ENCODE assay signal across 25 cellular contexts in the genomic region with DNA sequence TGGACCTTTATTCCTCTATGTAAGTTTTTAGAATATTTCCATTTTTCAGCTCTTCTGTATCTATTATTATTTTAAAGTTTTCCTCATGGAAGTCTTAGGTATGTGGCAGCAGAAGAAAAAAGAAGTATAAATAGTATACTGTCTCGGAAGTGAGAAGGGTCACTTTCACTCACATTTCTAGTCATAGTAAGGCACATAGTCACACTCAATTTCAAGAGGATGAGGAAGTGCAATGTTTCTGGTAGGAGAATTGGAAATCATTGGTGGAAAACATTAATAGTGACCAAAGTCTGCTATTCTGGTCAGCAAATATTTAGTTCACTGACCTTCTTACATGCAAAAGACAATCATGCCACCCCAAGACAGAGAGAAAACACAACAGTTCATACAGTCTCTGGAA. TPM values are rescaled to one million over a fixed set of nuclear protein-coding genes. Genes with fewer than 3 reads are reported as not detected.
DNase-seq lines count a peak whose midpoint lies in the region; FAIRE-seq and TF ChIP-seq lines count a peak whose summit lies in the region.
"Had no signal": no experiment of that assay in that cellular context is flagged by ENCODE, and none has a peak within 500 bp of the region (broad histone marks: within the 10 kb centered on the region; RNA-seq: fewer than 3 reads in every experiment).

No MANE protein-coding gene starts in this region.

- no peak overlapping the region for H2AK5ac ChIP-seq in trophoblast cell (ENCODE audit: low read length)
- H2AK5ac ChIP-seq in mesendoderm (ENCODE audit: low read length) = no peak overlapping the region

- H3K27me3 ChIP-seq in OCI-LY3 (ENCODE audit: low read depth, low read length) = peaks cover 32% of the 10 kb centered on the region
- H3K27me3 ChIP-seq in trophoblast cell (ENCODE audit: insufficient read depth, low read length) = no peaks in the 10 kb centered on the region
- no peaks in the 10 kb centered on the region for H3K27me3 ChIP-seq in mesendoderm (ENCODE audit: insufficient read depth, low read length, poor library complexity)
- H3K27me3 ChIP-seq: BE2C, BLaER1 had no signal

- H3K4me2 ChIP-seq in OCI-LY3 (ENCODE audit: low read length) (peak overlapping the region; percentile 30), trophoblast cell (ENCODE audit: low read length) (no peak overlapping the region), mesendoderm (ENCODE audit: low read length) (no peak overlapping the region)
- H3K4me2 ChIP-seq: BLaER1 had no signal

- H4K8ac ChIP-seq in trophoblast cell (ENCODE audit: low read depth, low read length) = no peak overlapping the region
- no peak overlapping the region for H4K8ac ChIP-seq in mesendoderm (ENCODE audit: low read depth, low read length)

- H3K18ac ChIP-seq in trophoblast cell (ENCODE audit: low read length) (no peak overlapping the region), mesendoderm (ENCODE audit: low read length) (no peak overlapping the region)

- peaks cover 7% of the 10 kb centered on the region for H3K79me1 ChIP-seq in trophoblast cell (ENCODE audit: low read length)
- H3K79me1 ChIP-seq in mesendoderm (ENCODE audit: low read length) = no peaks in the 10 kb centered on the region

- peaks cover 29% of the 10 kb centered on the region for H3K4me1 ChIP-seq in OCI-LY3 (ENCODE audit: low read length)
- H3K4me1 ChIP-seq in trophoblast cell (ENCODE audit: control insufficient read depth in 1 of 2, insufficient read depth in 2 of 2, low read length in 2 of 2) = peaks cover 4 to 7% of the 10 kb centered on the region in 2 experiments
- H3K4me1 ChIP-seq in mesendoderm (ENCODE audit: control insufficient read depth, low read depth, low read length) = no peaks in the 10 kb centered on the region
- H3K4me1 ChIP-seq: BE2C, BLaER1 had no signal

- H3K14ac ChIP-seq in trophoblast cell (ENCODE audit: low read length) = no peak overlapping the region

- H4K20me1 ChIP-seq in OCI-LY3 (ENCODE audit: insufficient read depth, low read length) = no peaks in the 10 kb centered on the region
- H4K20me1 ChIP-seq: BLaER1 had no signal

- H2BK120ac ChIP-seq in trophoblast cell (ENCODE audit: insufficient read depth, low read length, poor library complexity) = no peak overlapping the region
- no peak overlapping the region for H2BK120ac ChIP-seq in mesendoderm (ENCODE audit: low read depth, low read length)

- H2BK5ac ChIP-seq in trophoblast cell (ENCODE audit: low read depth, low read length, poor library complexity) (no peak overlapping the region), mesendoderm (ENCODE audit: low read length) (no peak overlapping the region)

- no peak for DNase-seq in GM12891 (ENCODE audit: insufficient read length, low spot score)
- no peak for DNase-seq in trophoblast cell
- DNase-seq in mesendoderm = no peak
- no peak for DNase-seq in pons (ENCODE audit: low spot score)
- DNase-seq: 8988T; ACHN; BE2C; C1 segment of cervical spinal cord; CD4-positive, alpha-beta memory T cell; CD4-positive, CD25-positive, alpha-beta regulatory T cell; CD8-positive, alpha-beta memory T cell; COR-L47; DMS 273 treated with DMSO at 0.1 percent for 48 hours; DMS153; DMS53; DMS79; DND-41; EL; GDM1 had no signal

- no peak overlapping the region for H3K4me3 ChIP-seq in OCI-LY3 (ENCODE audit: low read length)
- H3K4me3 ChIP-seq in trophoblast cell (ENCODE audit: low read depth, low read length) = no peak overlapping the region
- H3K4me3 ChIP-seq in mesendoderm (ENCODE audit: low read length) = no peak overlapping the region
- H3K4me3 ChIP-seq: BLaER1 had no signal

- H3K27ac ChIP-seq in OCI-LY3 (ENCODE audit: low read length) (no peak overlapping the region), trophoblast cell (ENCODE audit: low read depth, low read length) (peak overlapping the region; percentile 34), mesendoderm (ENCODE audit: low read depth, low read length) (no peak overlapping the region)
- H3K27ac ChIP-seq: BLaER1 had no signal

- H2AFZ ChIP-seq in OCI-LY3 (ENCODE audit: low read depth, low read length) = no peak overlapping the region
- no peak overlapping the region for H2AFZ ChIP-seq in trophoblast cell (ENCODE audit: insufficient read depth, low read length, poor library complexity)

- no peak overlapping the region for H4K91ac ChIP-seq in trophoblast cell (ENCODE audit: low read depth, low read length)

- H3K56ac ChIP-seq in mesendoderm (ENCODE audit: low read length) = no peak overlapping the region

- no peak overlapping the region for H3K9ac ChIP-seq in OCI-LY3 (ENCODE audit: low read length)
- H3K9ac ChIP-seq in trophoblast cell (ENCODE audit: low read length) = no peak overlapping the region
- no peak overlapping the region for H3K9ac ChIP-seq in mesendoderm (ENCODE audit: low read length)
- H3K9ac ChIP-seq: BLaER1 had no signal

- no peak overlapping the region for H4K12ac ChIP-seq in trophoblast cell (ENCODE audit: low read depth, low read length)

- no peak for TF ChIP-seq POLR2A in GM12891 (IDR thresholded peaks at IDR 0.05; ENCODE audit: low read depth, low read length)

- no peaks in the 10 kb centered on the region for H3K9me3 ChIP-seq in OCI-LY3 (ENCODE audit: insufficient read depth, low read length)
- no peaks in the 10 kb centered on the region for H3K9me3 ChIP-seq in trophoblast cell (ENCODE audit: insufficient read depth, low read depth, low read length)
- H3K9me3 ChIP-seq: BE2C had no signal

- H3K23ac ChIP-seq in trophoblast cell (ENCODE audit: low read length) (no peak overlapping the region), mesendoderm (ENCODE audit: low read length) (no peak overlapping the region)

- no peak overlapping the region for H2BK15ac ChIP-seq in mesendoderm (replicated peaks; ENCODE audit: low read depth)

- no CpG with 5 or more reads among the region's 1 CpG for WGBS in trophoblast cell (ENCODE audit: extremely low coverage, insufficient coverage, insufficient read length)
- no CpG with 5 or more reads among the region's 1 CpG for WGBS in mesendoderm (ENCODE audit: extremely low coverage, insufficient coverage, low lambda C conversion rate)

- no peaks in the 10 kb centered on the region for H3K36me3 ChIP-seq in OCI-LY3 (replicated peaks; ENCODE audit: low read depth, low read length)
- peaks cover 0 to 1% of the 10 kb centered on the region in 2 experiments for H3K36me3 ChIP-seq in trophoblast cell (ENCODE audit: control insufficient read depth in 1 of 2, insufficient read depth in 2 of 2, low read length in 2 of 2)
- no peaks in the 10 kb centered on the region for H3K36me3 ChIP-seq in mesendoderm (ENCODE audit: control insufficient read depth, insufficient read depth, low read length)
- H3K36me3 ChIP-seq: BE2C, BLaER1 had no signal

- H4K5ac ChIP-seq in mesendoderm (ENCODE audit: low read length) = no peak overlapping the region

- H3K4ac ChIP-seq in trophoblast cell (ENCODE audit: low read depth, low read length) (no peak overlapping the region), mesendoderm (ENCODE audit: low read depth, low read length) (no peak overlapping the region)

- H3K79me2 ChIP-seq in OCI-LY3 (ENCODE audit: low read length) (no peaks in the 10 kb centered on the region), trophoblast cell (ENCODE audit: control insufficient read depth, insufficient read depth, low read length, poor library complexity) (no peaks in the 10 kb centered on the region), mesendoderm (ENCODE audit: control insufficient read depth, insufficient read depth, low read length) (no peaks in the 10 kb centered on the region)

- TF ChIP-seq CTCF in OCI-LY3 (IDR thresholded peaks at IDR 0.05; ENCODE audit: low read depth, low read length) = no peak

- H2BK12ac ChIP-seq in trophoblast cell (ENCODE audit: low read length) = no peak overlapping the region

- FAIRE-seq in GM12891 (lab: Jason Lieb, UNC) = no peak
- FAIRE-seq: A204.1, GM12892, GM18507 had no signal

TF ChIP-seq in GM12891, 5 proteins besides CTCF, POLR2A, EP300 and RAD21:
- no peak for TF ChIP-seq POLR2AphosphoS5 (IDR thresholded peaks at IDR 0.05; ENCODE audit: low read depth, low read length)
- TF ChIP-seq POU2F2 (IDR thresholded peaks at IDR 0.05; ENCODE audit: low read depth, low read length) = no peak
- peak; percentile 75 for TF ChIP-seq SPI1 (IDR thresholded peaks at IDR 0.05; ENCODE audit: low read depth, low read length)

RNA-seq across cellular contexts. Expression of gene TNFSF8, which starts 35.2 kb away (rescaled TPM):
- polyA plus RNA-seq in GM12891 (2012; ENCODE audit: low read depth, missing spikeins) = 0.47 TPM
- 1.1 and 1.8 TPM in 2 replicates for polyA plus RNA-seq in trophoblast cell (2013)
- polyA plus RNA-seq in mesendoderm (2013, experiment 1 of 2) = not detected
- not detected for polyA plus RNA-seq in mesendoderm (2013, experiment 2 of 2)
- polyA plus RNA-seq: AG04450 had no signal
